In the genomic region with DNA sequence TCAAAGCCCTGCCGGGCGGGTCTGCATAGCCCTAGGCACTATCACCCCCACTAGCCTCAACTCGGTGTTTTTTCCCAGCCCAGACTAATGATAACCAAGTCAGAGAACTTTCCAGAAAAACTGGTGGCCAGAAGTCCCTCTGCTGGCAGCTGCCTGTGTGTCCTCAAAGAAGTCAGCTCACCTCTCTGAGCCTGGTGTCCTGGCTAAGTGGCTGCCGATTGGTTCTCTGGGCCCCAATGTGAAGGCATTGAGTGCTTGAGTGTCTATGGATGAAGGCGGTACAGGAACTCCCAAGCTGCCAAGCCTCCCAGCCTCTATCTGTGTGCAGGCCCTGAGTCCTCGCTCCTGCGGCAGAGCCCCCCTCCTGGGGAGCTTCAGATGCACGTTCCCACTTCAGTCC, we compare ENCODE assay signal across 6 cellular contexts.
"Had no signal": no experiment of that assay in that cellular context is flagged by ENCODE, and none has a peak within 500 bp of the region (broad histone marks: within the 10 kb centered on the region; RNA-seq: fewer than 3 reads in every experiment).

No MANE protein-coding gene starts in this region.

- H3K9me3 ChIP-seq: HAP-1 had no signal

- H3K4me2 ChIP-seq: GM23338, KMS-11 had no signal

- H3K9ac ChIP-seq: KMS-11 had no signal

- H3K27ac ChIP-seq: KMS-11 had no signal

- H2AFZ ChIP-seq: GM23338 had no signal

- H3K36me3 ChIP-seq: HAP-1 had no signal

- DNase-seq: HFFc6, KBM-7 had no signal

- H3K4me1 ChIP-seq: HAP-1 had no signal

- ATAC-seq: GM23338, HCT116 had no signal

- H3K4me3 ChIP-seq: GM23338, HAP-1 had no signal
